8 cellular contexts compared by ENCODE assay signal in the genomic region with DNA sequence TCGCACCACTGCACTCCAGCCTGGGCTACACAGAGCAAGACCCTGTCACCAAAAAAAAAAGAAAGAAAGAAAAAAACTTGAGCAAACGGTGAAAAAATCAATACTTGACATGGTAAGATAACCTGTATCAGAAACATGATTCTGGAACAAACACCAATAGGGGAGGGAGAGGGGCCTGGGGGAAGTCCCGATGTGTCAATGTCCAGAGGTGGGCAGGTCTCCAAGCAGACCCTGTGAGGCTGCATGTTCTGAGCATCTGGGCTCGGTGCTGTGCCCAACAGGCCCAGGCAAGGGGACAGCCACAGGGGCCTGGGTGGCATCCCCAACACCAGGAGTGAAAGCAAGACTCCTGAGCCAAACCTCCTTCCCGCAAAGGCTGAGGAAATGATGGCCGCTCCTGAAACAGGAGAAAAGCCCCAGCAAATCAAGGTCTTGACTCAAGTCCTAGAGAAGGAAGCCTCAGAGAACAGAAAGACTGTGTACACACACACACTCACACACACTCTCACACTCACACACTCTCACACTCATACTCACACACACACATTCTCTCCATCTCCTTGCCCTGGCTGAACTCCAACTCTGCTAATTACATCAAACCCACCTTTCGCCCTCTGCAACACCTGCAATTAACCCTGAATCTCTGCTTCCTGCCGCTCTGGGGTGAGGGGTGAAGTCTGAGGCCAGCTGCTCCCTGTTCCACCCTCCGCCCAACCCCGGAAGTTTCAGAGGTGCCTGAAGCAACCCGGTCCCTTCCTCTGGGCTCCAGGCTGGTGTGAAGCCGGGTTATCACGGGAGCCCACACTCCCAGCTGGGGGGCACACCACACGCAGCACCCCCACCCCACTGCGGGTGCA. TPM values are rescaled to one million over a fixed set of nuclear protein-coding genes. Genes with fewer than 3 reads are reported as not detected.
DNase-seq lines count a peak whose midpoint lies in the region; ATAC-seq and TF ChIP-seq lines count a peak whose summit lies in the region.

No MANE protein-coding gene starts in this region.

- TF ChIP-seq POLR2A in Peyer's patch (IDR thresholded peaks at IDR 0.05) (peak in 1 of 2 donors; percentile 28), prostate gland (IDR thresholded peaks at IDR 0.05) (no peak), uterus (IDR thresholded peaks at IDR 0.05) (no peak)

- peaks cover 0 to 52% (median 43%) of the 10 kb centered on the region in 4 donors for H3K4me1 ChIP-seq in Peyer's patch
- peaks cover 53% of the 10 kb centered on the region for H3K4me1 ChIP-seq in prostate gland (replicated peaks)
- no peaks in the 10 kb centered on the region for H3K4me1 ChIP-seq in uterus

- WGBS in prostate gland: 32% methylated on average over 15 of the region's 15 CpGs

- intact Hi-C loops in prostate gland (cut with DNase I): no loop called here
- intact Hi-C loops in uterus (cut with DNase I; ENCODE audit: low total_unique reads): no loop called here

- H3K27ac ChIP-seq in Peyer's patch (peak overlapping the region; percentile 69 to 84 (median 73)), caudate nucleus (ENCODE audit: low read depth, low read length) (peak overlapping the region; percentile 63), prostate gland (peak overlapping the region; percentile 87 to 88), uterus (no peak overlapping the region)

- peak; percentile 45 for DNase-seq in NK-92 treated with Interleukin-12 subunit alpha and Interleukin-12 subunit beta, amount 100 ng/mL, for 24 hours (lab: John Stamatoyannopoulos, UW)
- DNase-seq in NK-92 (lab: John Stamatoyannopoulos, UW; ENCODE audit: unreplicated experiment) (no peak), Peyer's patch (peak; percentile 82 to 90 (median 82)), caudate nucleus (lab: John Stamatoyannopoulos, UW) (peak in 1 of 61 donors; percentile 71), prostate gland (ENCODE audit: low spot score) (no peak), uterus (no peak)

- ATAC-seq in HG03103 (IDR thresholded peaks at IDR 0.05; ENCODE audit: low read depth, unreplicated experiment): peak; percentile 56
- no peak for ATAC-seq in SK-N-SH treated with all-trans-retinoic acid at 6 μM for 48 hours

- H3K4me3 ChIP-seq in Peyer's patch: peak overlapping the region in 2 of 4 donors; percentile 18 to 26
- H3K4me3 ChIP-seq in prostate gland: peak overlapping the region in 1 of 2 donors; percentile 15
- no peak overlapping the region for H3K4me3 ChIP-seq in uterus

- TF ChIP-seq CTCF in Peyer's patch (IDR thresholded peaks at IDR 0.05) (no peak), prostate gland (IDR thresholded peaks at IDR 0.05) (no peak), uterus (IDR thresholded peaks at IDR 0.05) (no peak)

- H3K36me3 ChIP-seq in Peyer's patch: no peaks in the 10 kb centered on the region
- no peaks in the 10 kb centered on the region for H3K36me3 ChIP-seq in prostate gland
- no peaks in the 10 kb centered on the region for H3K36me3 ChIP-seq in uterus

- H3K9me3 ChIP-seq in Peyer's patch (no peaks in the 10 kb centered on the region), prostate gland (no peaks in the 10 kb centered on the region), uterus (no peaks in the 10 kb centered on the region)

- no peaks in the 10 kb centered on the region for H3K27me3 ChIP-seq in Peyer's patch
- H3K27me3 ChIP-seq in prostate gland (replicated peaks; ENCODE audit: insufficient read depth): no peaks in the 10 kb centered on the region
- no peaks in the 10 kb centered on the region for H3K27me3 ChIP-seq in uterus

TF ChIP-seq in SK-N-SH treated with all-trans-retinoic acid at 6 μM for 48 hours, 23 proteins besides CTCF, POLR2A, EP300 and RAD21 (continues in another document):
- TF ChIP-seq BACH2 (CRISPR knock-in tag; IDR thresholded peaks at IDR 0.05; ENCODE audit: borderline replicate concordance) (no peak), TCF4 (CRISPR knock-in tag; IDR thresholded peaks at IDR 0.05; ENCODE audit: borderline replicate concordance) (no peak), OSR1 (CRISPR knock-in tag; IDR thresholded peaks at IDR 0.05) (no peak), ZNF565 (CRISPR knock-in tag; conservative IDR thresholded peaks at IDR 0.05; ENCODE audit: low read depth) (no peak), ZNF8 (CRISPR knock-in tag; IDR thresholded peaks at IDR 0.05) (no peak), ZFP30 (CRISPR knock-in tag; IDR thresholded peaks at IDR 0.05) (no peak), SNAI2 (CRISPR knock-in tag; IDR thresholded peaks at IDR 0.05) (no peak), CSDC2 (CRISPR knock-in tag; IDR thresholded peaks at IDR 0.05) (no peak), ESRRG (CRISPR knock-in tag; IDR thresholded peaks at IDR 0.05) (no peak), ZNF70 (CRISPR knock-in tag; IDR thresholded peaks at IDR 0.05) (no peak), ZC3H10 (CRISPR knock-in tag; IDR thresholded peaks at IDR 0.05) (no peak), ARNTL (CRISPR knock-in tag; IDR thresholded peaks at IDR 0.05; ENCODE audit: borderline replicate concordance, low read depth) (no peak), PPARA (CRISPR knock-in tag; IDR thresholded peaks at IDR 0.05; ENCODE audit: borderline replicate concordance) (no peak), ZFP3 (CRISPR knock-in tag; IDR thresholded peaks at IDR 0.05) (no peak), GLIS3 (CRISPR knock-in tag; IDR thresholded peaks at IDR 0.05) (no peak)
- TF ChIP-seq, protein P1, sequence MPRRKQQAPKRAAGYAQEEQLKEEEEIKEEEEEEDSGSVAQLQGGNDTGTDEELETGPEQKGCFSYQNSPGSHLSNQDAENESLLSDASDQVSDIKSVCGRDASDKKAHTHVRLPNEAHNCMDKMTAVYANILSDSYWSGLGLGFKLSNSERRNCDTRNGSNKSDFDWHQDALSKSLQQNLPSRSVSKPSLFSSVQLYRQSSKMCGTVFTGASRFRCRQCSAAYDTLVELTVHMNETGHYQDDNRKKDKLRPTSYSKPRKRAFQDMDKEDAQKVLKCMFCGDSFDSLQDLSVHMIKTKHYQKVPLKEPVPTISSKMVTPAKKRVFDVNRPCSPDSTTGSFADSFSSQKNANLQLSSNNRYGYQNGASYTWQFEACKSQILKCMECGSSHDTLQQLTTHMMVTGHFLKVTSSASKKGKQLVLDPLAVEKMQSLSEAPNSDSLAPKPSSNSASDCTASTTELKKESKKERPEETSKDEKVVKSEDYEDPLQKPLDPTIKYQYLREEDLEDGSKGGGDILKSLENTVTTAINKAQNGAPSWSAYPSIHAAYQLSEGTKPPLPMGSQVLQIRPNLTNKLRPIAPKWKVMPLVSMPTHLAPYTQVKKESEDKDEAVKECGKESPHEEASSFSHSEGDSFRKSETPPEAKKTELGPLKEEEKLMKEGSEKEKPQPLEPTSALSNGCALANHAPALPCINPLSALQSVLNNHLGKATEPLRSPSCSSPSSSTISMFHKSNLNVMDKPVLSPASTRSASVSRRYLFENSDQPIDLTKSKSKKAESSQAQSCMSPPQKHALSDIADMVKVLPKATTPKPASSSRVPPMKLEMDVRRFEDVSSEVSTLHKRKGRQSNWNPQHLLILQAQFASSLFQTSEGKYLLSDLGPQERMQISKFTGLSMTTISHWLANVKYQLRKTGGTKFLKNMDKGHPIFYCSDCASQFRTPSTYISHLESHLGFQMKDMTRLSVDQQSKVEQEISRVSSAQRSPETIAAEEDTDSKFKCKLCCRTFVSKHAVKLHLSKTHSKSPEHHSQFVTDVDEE (CRISPR knock-in tag; IDR thresholded peaks at IDR 0.05): no peak
- TF ChIP-seq, protein P2, sequence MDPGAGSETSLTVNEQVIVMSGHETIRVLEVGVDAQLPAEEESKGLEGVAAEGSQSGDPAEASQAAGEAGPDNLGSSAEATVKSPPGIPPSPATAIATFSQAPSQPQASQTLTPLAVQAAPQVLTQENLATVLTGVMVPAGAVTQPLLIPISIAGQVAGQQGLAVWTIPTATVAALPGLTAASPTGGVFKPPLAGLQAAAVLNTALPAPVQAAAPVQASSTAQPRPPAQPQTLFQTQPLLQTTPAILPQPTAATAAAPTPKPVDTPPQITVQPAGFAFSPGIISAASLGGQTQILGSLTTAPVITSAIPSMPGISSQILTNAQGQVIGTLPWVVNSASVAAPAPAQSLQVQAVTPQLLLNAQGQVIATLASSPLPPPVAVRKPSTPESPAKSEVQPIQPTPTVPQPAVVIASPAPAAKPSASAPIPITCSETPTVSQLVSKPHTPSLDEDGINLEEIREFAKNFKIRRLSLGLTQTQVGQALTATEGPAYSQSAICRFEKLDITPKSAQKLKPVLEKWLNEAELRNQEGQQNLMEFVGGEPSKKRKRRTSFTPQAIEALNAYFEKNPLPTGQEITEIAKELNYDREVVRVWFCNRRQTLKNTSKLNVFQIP (CRISPR knock-in tag; IDR thresholded peaks at IDR 0.05; ENCODE audit: borderline replicate concordance, low read depth): no peak
- TF ChIP-seq, protein P3, sequence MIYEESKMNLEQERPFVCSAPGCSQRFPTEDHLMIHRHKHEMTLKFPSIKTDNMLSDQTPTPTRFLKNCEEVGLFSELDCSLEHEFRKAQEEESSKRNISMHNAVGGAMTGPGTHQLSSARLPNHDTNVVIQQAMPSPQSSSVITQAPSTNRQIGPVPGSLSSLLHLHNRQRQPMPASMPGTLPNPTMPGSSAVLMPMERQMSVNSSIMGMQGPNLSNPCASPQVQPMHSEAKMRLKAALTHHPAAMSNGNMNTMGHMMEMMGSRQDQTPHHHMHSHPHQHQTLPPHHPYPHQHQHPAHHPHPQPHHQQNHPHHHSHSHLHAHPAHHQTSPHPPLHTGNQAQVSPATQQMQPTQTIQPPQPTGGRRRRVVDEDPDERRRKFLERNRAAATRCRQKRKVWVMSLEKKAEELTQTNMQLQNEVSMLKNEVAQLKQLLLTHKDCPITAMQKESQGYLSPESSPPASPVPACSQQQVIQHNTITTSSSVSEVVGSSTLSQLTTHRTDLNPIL (CRISPR knock-in tag; IDR thresholded peaks at IDR 0.05; ENCODE audit: low read depth): no peak
- TF ChIP-seq, protein P4, sequence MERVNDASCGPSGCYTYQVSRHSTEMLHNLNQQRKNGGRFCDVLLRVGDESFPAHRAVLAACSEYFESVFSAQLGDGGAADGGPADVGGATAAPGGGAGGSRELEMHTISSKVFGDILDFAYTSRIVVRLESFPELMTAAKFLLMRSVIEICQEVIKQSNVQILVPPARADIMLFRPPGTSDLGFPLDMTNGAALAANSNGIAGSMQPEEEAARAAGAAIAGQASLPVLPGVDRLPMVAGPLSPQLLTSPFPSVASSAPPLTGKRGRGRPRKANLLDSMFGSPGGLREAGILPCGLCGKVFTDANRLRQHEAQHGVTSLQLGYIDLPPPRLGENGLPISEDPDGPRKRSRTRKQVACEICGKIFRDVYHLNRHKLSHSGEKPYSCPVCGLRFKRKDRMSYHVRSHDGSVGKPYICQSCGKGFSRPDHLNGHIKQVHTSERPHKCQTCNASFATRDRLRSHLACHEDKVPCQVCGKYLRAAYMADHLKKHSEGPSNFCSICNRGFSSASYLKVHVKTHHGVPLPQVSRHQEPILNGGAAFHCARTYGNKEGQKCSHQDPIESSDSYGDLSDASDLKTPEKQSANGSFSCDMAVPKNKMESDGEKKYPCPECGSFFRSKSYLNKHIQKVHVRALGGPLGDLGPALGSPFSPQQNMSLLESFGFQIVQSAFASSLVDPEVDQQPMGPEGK (CRISPR knock-in tag; IDR thresholded peaks at IDR 0.05; ENCODE audit: borderline replicate concordance): no peak

RNA-seq across cellular contexts. Expression of a gene that starts 20.4 kb away (rescaled TPM):
- total RNA-seq in Peyer's patch: 100 to 1,000 TPM in 1 of 4 donors, 10 to 100 TPM in 3; 18.9 to 189 (median 77.2) TPM
- 10 to 100 TPM; 32.5 to 54.4 TPM for total RNA-seq in prostate gland
- 10 to 100 TPM in 2 of 4 donors, 1 to 10 TPM in 2; 3.2 to 32.7 (median 11.0) TPM for total RNA-seq in uterus

Comparison
In these comparisons a context has a peak if more than half of its experiments do, and no peak if none do; other contexts are left out.
1. DNase-seq: peak in NK-92 treated with Interleukin-12 subunit alpha and Interleukin-12 subunit beta, amount 100 ng/mL, for 24 hours (single experiment) and Peyer's patch (3 of 3); none in NK-92 (single experiment), prostate gland (single experiment) and uterus (0 of 2).
2. H3K27ac ChIP-seq: peak in Peyer's patch (4 of 4), caudate nucleus (single experiment) and prostate gland (2 of 2); none in uterus (0 of 2).